In the genomic region with DNA sequence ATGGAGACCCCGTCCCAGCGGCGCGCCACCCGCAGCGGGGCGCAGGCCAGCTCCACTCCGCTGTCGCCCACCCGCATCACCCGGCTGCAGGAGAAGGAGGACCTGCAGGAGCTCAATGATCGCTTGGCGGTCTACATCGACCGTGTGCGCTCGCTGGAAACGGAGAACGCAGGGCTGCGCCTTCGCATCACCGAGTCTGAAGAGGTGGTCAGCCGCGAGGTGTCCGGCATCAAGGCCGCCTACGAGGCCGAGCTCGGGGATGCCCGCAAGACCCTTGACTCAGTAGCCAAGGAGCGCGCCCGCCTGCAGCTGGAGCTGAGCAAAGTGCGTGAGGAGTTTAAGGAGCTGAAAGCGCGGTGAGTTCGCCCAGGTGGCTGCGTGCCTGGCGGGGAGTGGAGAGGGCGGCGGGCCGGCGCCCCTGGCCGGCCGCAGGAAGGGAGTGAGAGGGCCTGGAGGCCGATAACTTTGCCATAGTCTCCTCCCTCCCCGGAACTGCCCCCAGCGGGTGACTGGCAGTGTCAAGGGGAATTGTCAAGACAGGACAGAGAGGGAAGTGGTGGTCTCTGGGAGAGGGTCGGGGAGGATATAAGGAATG, we compare ENCODE assay signal across 8 cellular contexts. TPM values are rescaled to one million over a fixed set of nuclear protein-coding genes. Genes with fewer than 3 reads are reported as not detected.
DNase-seq lines count a peak whose midpoint lies in the region; ATAC-seq and TF ChIP-seq lines count a peak whose summit lies in the region.

No MANE protein-coding gene starts in this region.

- H3K36me3 ChIP-seq in fibroblast of lung (ENCODE audit: control insufficient read depth, insufficient read depth, low read length): peaks cover 2% of the 10 kb centered on the region

- H3K27me3 Mint-ChIP-seq in activated B cell treated with CpG ODN at 0.5 μM for 24 hours (peaks cover 13% of the 10 kb centered on the region), neural crest cell (ENCODE audit: low read depth) (peaks cover 17% of the 10 kb centered on the region)

- peaks cover 36% of the 10 kb centered on the region for H3K4me1 Mint-ChIP-seq in activated B cell treated with CpG ODN at 0.5 μM for 24 hours
- peaks cover 53% of the 10 kb centered on the region for H3K4me1 Mint-ChIP-seq in neural crest cell

- peaks cover 20% of the 10 kb centered on the region for H3K4me1 ChIP-seq in fibroblast of lung (ENCODE audit: control insufficient read depth, extremely low read depth, insufficient read depth, low read length)

- H2AFZ ChIP-seq in fibroblast of lung (ENCODE audit: low read length): no peak overlapping the region

- intact Hi-C loops in activated B cell treated with CpG ODN at 0.5 μM for 24 hours (cut with micrococcal nuclease): loop anchor here (1.0 kb wide), 3 partner anchors 9 to 18 kb away; no protein-coding TSS in a partner anchor

- ATAC-seq in GM18498 (IDR thresholded peaks at IDR 0.05; ENCODE audit: unreplicated experiment) (peak; percentile 13), HG03108 (IDR thresholded peaks at IDR 0.05; ENCODE audit: unreplicated experiment) (peak; percentile 4), activated B cell treated with CpG ODN at 0.5 μM for 24 hours (ENCODE audit: low read depth) (peak; percentile 7)

- peaks cover 55% of the 10 kb centered on the region for H3K79me2 ChIP-seq in fibroblast of lung (ENCODE audit: control insufficient read depth, insufficient read depth, low read length)

- CTCF ChIA-PET in activated B cell treated with CpG ODN at 0.5 μM for 24 hours (lab: Charles Lee): interaction anchor here (0.6 to 3.8 kb wide), 5 partner anchors 14 to 110 kb away, joined by 3 to 16 read pairs (median 4); no protein-coding TSS in a partner anchor

- H3K9ac ChIP-seq in fibroblast of lung (ENCODE audit: insufficient read depth, low read length): peak overlapping the region; percentile 100

- H3K36me3 Mint-ChIP-seq in activated B cell treated with CpG ODN at 0.5 μM for 24 hours (ENCODE audit: low read depth) (peaks cover 4% of the 10 kb centered on the region), neural crest cell (ENCODE audit: low read depth) (no peaks in the 10 kb centered on the region)

- no peaks in the 10 kb centered on the region for H3K9me3 ChIP-seq in fibroblast of lung (ENCODE audit: control insufficient read depth, insufficient read depth, low read depth, low read length)

- H3K4me3 Mint-ChIP-seq in activated B cell treated with CpG ODN at 0.5 μM for 24 hours: peak overlapping the region; percentile 86
- H3K4me3 Mint-ChIP-seq in neural crest cell: peak overlapping the region; percentile 92

- no peak for TF ChIP-seq CTCF in activated B cell treated with CpG ODN at 0.5 μM for 24 hours (IDR thresholded peaks at IDR 0.05)
- no peak for TF ChIP-seq CTCF in fibroblast of lung (conservative IDR thresholded peaks at IDR 0.05 in 1 of 2, IDR thresholded peaks at IDR 0.05 in 1 of 2; ENCODE audit: low read depth in 1 of 2, low read length in 2 of 2)
- TF ChIP-seq CTCF in neural crest cell (conservative IDR thresholded peaks at IDR 0.05): no peak

- H3K9me3 Mint-ChIP-seq in activated B cell treated with CpG ODN at 0.5 μM for 24 hours (no peaks in the 10 kb centered on the region), neural crest cell (no peaks in the 10 kb centered on the region)

- no peaks in the 10 kb centered on the region for H3K27me3 ChIP-seq in fibroblast of lung (ENCODE audit: control insufficient read depth, insufficient read depth, low read length)

- no peak for DNase-seq in activated B cell treated with CpG ODN at 0.5 μM for 24 hours
- no peak for DNase-seq in fibroblast of lung (ENCODE audit: low read depth in 2 of 2)
- peak; percentile 18 for DNase-seq in neural crest cell (ENCODE audit: low read depth, low spot score)
- no peak for DNase-seq in NCI-H128 (lab: John Stamatoyannopoulos, UW; ENCODE audit: unreplicated experiment)
- DNase-seq in SK-N-DZ (ENCODE audit: low spot score): no peak
- no peak for DNase-seq in AG08396 (ENCODE audit: low spot score)

- peaks cover 3% of the 10 kb centered on the region for H4K20me1 ChIP-seq in fibroblast of lung (ENCODE audit: control insufficient read depth, extremely low read depth, insufficient read depth, low read length)

- H3K27ac Mint-ChIP-seq in activated B cell treated with CpG ODN at 0.5 μM for 24 hours (no peak overlapping the region), neural crest cell (ENCODE audit: unreplicated experiment) (peak overlapping the region; percentile 50)

- POLR2A ChIA-PET in activated B cell treated with CpG ODN at 0.5 μM for 24 hours (lab: Charles Lee): interaction anchor here (0.6 to 7.5 kb wide), 5 partner anchors 9 to 750 kb away, joined by 3 to 78 read pairs (median 13); partner anchors contain the start of gene SMG5

- H3K27ac ChIP-seq in fibroblast of lung (ENCODE audit: insufficient read depth, low read length): peak overlapping the region; percentile 99

- H3K4me2 ChIP-seq in fibroblast of lung (ENCODE audit: extremely low read depth, insufficient read depth, low read length): peak overlapping the region; percentile 38

- H3K4me3 ChIP-seq in fibroblast of lung (replicated peaks in 1 of 4; ENCODE audit: control extremely low read depth in 1 of 4, insufficient read depth in 1 of 4, low read depth in 3 of 4, low read length in 4 of 4): peak overlapping the region; percentile 91 to 100 (median 96)

RNA-seq across cellular contexts. Expression of gene LMNA, which starts 0.5 kb away (rescaled TPM):
- 40.4 and 47.5 TPM in 2 replicates for total RNA-seq in activated B cell treated with CpG ODN at 0.5 μM for 24 hours
- 780 and 1,150 TPM in 2 replicates for total RNA-seq in fibroblast of lung
- polyA plus RNA-seq in fibroblast of lung: 613 and 813 TPM in 2 replicates
- polyA plus RNA-seq in fibroblast of lung (2012): 891 and 1,369 TPM in 2 replicates
- polyA minus RNA-seq in fibroblast of lung (ENCODE audit: low replicate concordance): 720 and 826 TPM in 2 replicates
- 51.0 and 51.7 TPM in 2 replicates for total RNA-seq in neural crest cell
- 18.7 and 26.6 TPM in 2 replicates for polyA plus RNA-seq in SK-N-DZ (2014; cell fraction: cytosol; rRNA removed)
- 41.9 and 45.0 TPM in 2 replicates for polyA plus RNA-seq in SK-N-DZ (2014; cell fraction: nucleus; rRNA removed)

RNA-seq across cellular contexts. Expression of gene MEX3A, which starts 32.8 kb away (rescaled TPM):
- 0.39 and 0.47 TPM in 2 replicates for total RNA-seq in activated B cell treated with CpG ODN at 0.5 μM for 24 hours
- 1.5 and 1.7 TPM in 2 replicates for total RNA-seq in fibroblast of lung
- polyA plus RNA-seq in fibroblast of lung: 0.96 and 2.1 TPM in 2 replicates
- 0.94 and 2.9 TPM in 2 replicates for polyA plus RNA-seq in fibroblast of lung (2012)
- polyA minus RNA-seq in fibroblast of lung (ENCODE audit: low replicate concordance): 2.4 and 3.9 TPM in 2 replicates
- 114 and 120 TPM in 2 replicates for total RNA-seq in neural crest cell
- polyA plus RNA-seq in SK-N-DZ (2014; cell fraction: cytosol; rRNA removed): 52.8 and 57.8 TPM in 2 replicates
- 24.5 and 43.5 TPM in 2 replicates for polyA plus RNA-seq in SK-N-DZ (2014; cell fraction: nucleus; rRNA removed)

RNA-seq across cellular contexts. Expression of gene SEMA4A, which starts 38.4 kb away (rescaled TPM):
- total RNA-seq in activated B cell treated with CpG ODN at 0.5 μM for 24 hours (7.0 and 7.4 TPM in 2 replicates), fibroblast of lung (0.77 and 0.99 TPM in 2 replicates), neural crest cell (1.3 and 2.1 TPM in 2 replicates)
- polyA plus RNA-seq in fibroblast of lung: 0.24 and 0.27 TPM in 2 replicates
- polyA plus RNA-seq in fibroblast of lung (2012): 0.28 and 0.44 TPM in 2 replicates
- 0.27 and 1.8 TPM in 2 replicates for polyA minus RNA-seq in fibroblast of lung (ENCODE audit: low replicate concordance)
- polyA plus RNA-seq in SK-N-DZ (2014; cell fraction: cytosol; rRNA removed): 1.8 and 2.0 TPM in 2 replicates
- polyA plus RNA-seq in SK-N-DZ (2014; cell fraction: nucleus; rRNA removed): 4.1 and 5.1 TPM in 2 replicates

RNA-seq across cellular contexts. Expression of gene RAB25, which starts 54.1 kb away (rescaled TPM):
- 0.32 and 0.38 TPM in 2 replicates for total RNA-seq in activated B cell treated with CpG ODN at 0.5 μM for 24 hours
- not detected in 2 replicates for total RNA-seq in fibroblast of lung
- polyA plus RNA-seq in fibroblast of lung: not detected in 2 replicates
- polyA plus RNA-seq in fibroblast of lung (2012): not detected in 2 replicates
- 1.2 TPM in 1 of 2 replicates, not detected in the other for polyA minus RNA-seq in fibroblast of lung (ENCODE audit: low replicate concordance)
- not detected in 2 replicates for total RNA-seq in neural crest cell
- polyA plus RNA-seq in SK-N-DZ (2014; cell fraction: cytosol; rRNA removed): 0.30 and 0.85 TPM in 2 replicates
- not detected in 2 replicates for polyA plus RNA-seq in SK-N-DZ (2014; cell fraction: nucleus; rRNA removed)

Comparison
In these comparisons a context has a peak if more than half of its experiments do, and no peak if none do; other contexts are left out.
1. RNA of gene LMNA, which starts 0.5 kb away (total RNA-seq): 780 to 1,150 TPM in fibroblast of lung; 51.0 to 51.7 TPM in neural crest cell and 40.4 to 47.5 TPM in activated B cell treated with CpG ODN at 0.5 μM for 24 hours; every median in the first group is over 10 times any median in the second.
2. RNA of gene MEX3A, which starts 32.8 kb away (total RNA-seq): 114 to 120 TPM in neural crest cell; 1.5 to 1.7 TPM in fibroblast of lung and 0.39 to 0.47 TPM in activated B cell treated with CpG ODN at 0.5 μM for 24 hours; every median in the first group is over 10 times any median in the second.
3. Peak in every context shown above with its lines, with median percentiles within 50 percentile points of each other: ATAC-seq.